In the genomic region with DNA sequence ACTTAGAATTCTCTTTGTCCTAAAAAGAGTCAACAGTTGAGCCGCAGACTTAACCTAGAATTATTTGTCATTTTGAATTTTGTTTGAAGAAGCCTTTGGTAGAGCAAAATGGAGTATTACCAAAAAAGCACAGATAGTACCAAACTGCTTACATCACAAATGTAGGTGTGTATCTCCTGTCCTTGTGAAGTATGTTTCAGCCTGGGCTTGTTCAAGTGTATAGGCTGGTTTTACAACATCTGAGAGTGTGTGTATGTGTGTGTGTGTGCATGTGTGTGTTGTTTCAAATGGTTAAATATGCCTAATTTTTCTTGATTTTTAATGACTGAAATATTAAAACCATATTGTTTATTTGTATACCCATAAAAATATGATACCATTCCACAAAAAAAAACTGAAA, we compare ENCODE assay signal across 1 cellular context.
TF ChIP-seq lines count a peak whose summit lies in the region.

No MANE protein-coding gene starts in this region.

TF ChIP-seq in SK-N-SH treated with all-trans-retinoic acid at 6 μM for 48 hours, 23 proteins besides CTCF, POLR2A, EP300 and RAD21 (continued from another document):
- TF ChIP-seq, protein P1, sequence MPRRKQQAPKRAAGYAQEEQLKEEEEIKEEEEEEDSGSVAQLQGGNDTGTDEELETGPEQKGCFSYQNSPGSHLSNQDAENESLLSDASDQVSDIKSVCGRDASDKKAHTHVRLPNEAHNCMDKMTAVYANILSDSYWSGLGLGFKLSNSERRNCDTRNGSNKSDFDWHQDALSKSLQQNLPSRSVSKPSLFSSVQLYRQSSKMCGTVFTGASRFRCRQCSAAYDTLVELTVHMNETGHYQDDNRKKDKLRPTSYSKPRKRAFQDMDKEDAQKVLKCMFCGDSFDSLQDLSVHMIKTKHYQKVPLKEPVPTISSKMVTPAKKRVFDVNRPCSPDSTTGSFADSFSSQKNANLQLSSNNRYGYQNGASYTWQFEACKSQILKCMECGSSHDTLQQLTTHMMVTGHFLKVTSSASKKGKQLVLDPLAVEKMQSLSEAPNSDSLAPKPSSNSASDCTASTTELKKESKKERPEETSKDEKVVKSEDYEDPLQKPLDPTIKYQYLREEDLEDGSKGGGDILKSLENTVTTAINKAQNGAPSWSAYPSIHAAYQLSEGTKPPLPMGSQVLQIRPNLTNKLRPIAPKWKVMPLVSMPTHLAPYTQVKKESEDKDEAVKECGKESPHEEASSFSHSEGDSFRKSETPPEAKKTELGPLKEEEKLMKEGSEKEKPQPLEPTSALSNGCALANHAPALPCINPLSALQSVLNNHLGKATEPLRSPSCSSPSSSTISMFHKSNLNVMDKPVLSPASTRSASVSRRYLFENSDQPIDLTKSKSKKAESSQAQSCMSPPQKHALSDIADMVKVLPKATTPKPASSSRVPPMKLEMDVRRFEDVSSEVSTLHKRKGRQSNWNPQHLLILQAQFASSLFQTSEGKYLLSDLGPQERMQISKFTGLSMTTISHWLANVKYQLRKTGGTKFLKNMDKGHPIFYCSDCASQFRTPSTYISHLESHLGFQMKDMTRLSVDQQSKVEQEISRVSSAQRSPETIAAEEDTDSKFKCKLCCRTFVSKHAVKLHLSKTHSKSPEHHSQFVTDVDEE (CRISPR knock-in tag; IDR thresholded peaks at IDR 0.05) = no peak
- TF ChIP-seq RARB (CRISPR knock-in tag; IDR thresholded peaks at IDR 0.05) (no peak), OSR1 (CRISPR knock-in tag; IDR thresholded peaks at IDR 0.05) (no peak), GLIS3 (CRISPR knock-in tag; IDR thresholded peaks at IDR 0.05) (no peak), PPARA (CRISPR knock-in tag; IDR thresholded peaks at IDR 0.05; ENCODE audit: borderline replicate concordance) (no peak)
